ENCODE assay signal across 24 cellular contexts in the genomic region with DNA sequence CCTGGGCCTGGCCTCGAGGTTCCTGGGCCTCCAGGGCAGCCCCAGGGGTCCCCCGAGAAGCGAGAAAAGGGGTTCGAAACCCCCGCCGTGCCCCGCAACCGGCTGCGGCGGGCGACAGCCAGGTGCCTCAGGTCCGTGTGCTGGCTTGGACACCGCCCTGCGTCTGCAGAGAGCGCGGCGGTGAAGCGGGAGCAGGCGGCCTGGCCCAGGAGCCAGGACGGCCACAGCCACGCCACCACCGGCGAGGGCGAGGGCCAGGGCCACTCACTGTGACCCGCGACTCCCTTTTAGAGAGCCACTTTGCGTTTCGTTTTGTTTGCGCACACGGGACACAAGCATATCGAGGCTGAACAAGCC.
DNase-seq lines count a peak whose midpoint lies in the region; ATAC-seq, FAIRE-seq and TF ChIP-seq lines count a peak whose summit lies in the region.
"Had no signal": no experiment of that assay in that cellular context is flagged by ENCODE, and none has a peak within 500 bp of the region (broad histone marks: within the 10 kb centered on the region; RNA-seq: fewer than 3 reads in every experiment).

No MANE protein-coding gene starts in this region.

- H4K20me1 ChIP-seq in HepG2 (ENCODE audit: insufficient read depth, low read length), result no peaks in the 10 kb centered on the region

- H3K4me1 ChIP-seq in HepG2 (ENCODE audit: insufficient read depth, low read length) (no peaks in the 10 kb centered on the region), right lobe of liver (no peaks in the 10 kb centered on the region), esophagus (ENCODE audit: control insufficient read depth in 2 of 2, insufficient read depth in 2 of 2, low read length in 1 of 2) (peaks cover 2 to 12% of the 10 kb centered on the region in 2 donors), mucosa of descending colon (ENCODE audit: low read depth) (peaks cover 4% of the 10 kb centered on the region)
- H3K4me1 ChIP-seq: Peyer's patch had no signal

- H3K36me3 ChIP-seq in HepG2 (replicated peaks in 1 of 2; ENCODE audit: control insufficient read depth in 1 of 2, insufficient read depth in 2 of 2, low read length in 2 of 2) (no peaks in the 10 kb centered on the region), right lobe of liver (peaks cover 0 to 22% (median 2%) of the 10 kb centered on the region in 4 donors), esophagus (ENCODE audit: control insufficient read depth in 2 of 2, insufficient read depth in 2 of 2, low read length in 1 of 2) (no peaks in the 10 kb centered on the region), mucosa of descending colon (ENCODE audit: low read depth) (no peaks in the 10 kb centered on the region)

- no peaks in the 10 kb centered on the region for H3K9me3 ChIP-seq in HepG2 (ENCODE audit: low read length)
- no peaks in the 10 kb centered on the region for H3K9me3 ChIP-seq in right lobe of liver
- H3K9me3 ChIP-seq in esophagus (ENCODE audit: control insufficient read depth in 2 of 2, insufficient read depth in 1 of 2, low read depth in 1 of 2, low read length in 1 of 2), result no peaks in the 10 kb centered on the region
- H3K9me3 ChIP-seq in mucosa of descending colon, result no peaks in the 10 kb centered on the region
- H3K9me3 ChIP-seq: Peyer's patch had no signal

- in situ Hi-C loops in HepG2 (cut with HindIII; ENCODE audit: extremely low pct_ligation_motif_present, low pct_unique_long_range_greater_than_20kb), result no loop called here
- in situ Hi-C loops in GM13976 (cut with MboI; ENCODE audit: low sequenced_read_pairs, unreplicated experiment), result no loop called here

- DNase-seq in HepG2 (ENCODE audit: low spot score), result no peak
- DNase-seq in right lobe of liver, result no peak
- DNase-seq in mucosa of descending colon, result no peak
- DNase-seq in NCI-H1694 (lab: John Stamatoyannopoulos, UW), result no peak
- DNase-seq in mucosa of gallbladder (ENCODE audit: low spot score), result no peak
- no peak for DNase-seq in GM13976 (ENCODE audit: low spot score)
- DNase-seq in OCI-M2 (lab: John Stamatoyannopoulos, UW; ENCODE audit: unreplicated experiment), result no peak
- DNase-seq: ACHN; C1 segment of cervical spinal cord; CD8-positive, alpha-beta T cell; DMS153; GDM1; HCEC 1CT; NCI-H1105; NCI-H146; NCI-H2029 treated with DMSO at 0.1 percent for 48 hours; NCI-H226; NCI-H510A treated with DMSO at 0.1 percent for 48 hours; NCI-H82; Peyer's patch; Right ventricle myocardium superior had no signal

- no peak for TF ChIP-seq CTCF in HepG2 (CRISPR knock-in tag; IDR thresholded peaks at IDR 0.05)
- no peak for TF ChIP-seq CTCF in right lobe of liver (IDR thresholded peaks at IDR 0.05)
- no peak for TF ChIP-seq CTCF in mucosa of descending colon (IDR thresholded peaks at IDR 0.05)
- TF ChIP-seq CTCF in GM13976 (IDR thresholded peaks at IDR 0.05; ENCODE audit: borderline replicate concordance, control extremely low read depth, extremely low read depth, insufficient read depth, missing control alignments), result no peak

- no peak for FAIRE-seq in HepG2 (lab: Jason Lieb, UNC)
- FAIRE-seq: HTR-8/SVneo had no signal

- H2AFZ ChIP-seq in HepG2 (ENCODE audit: low read length), result no peak overlapping the region

- BruUV-seq in HepG2 (replicated peaks; lab: Mats Ljungman, UMichigan), result no TSS peak

- H3K27me3 ChIP-seq in HepG2 (ENCODE audit: control insufficient read depth in 1 of 2, insufficient read depth in 2 of 2, low read length in 2 of 2) (no peaks in the 10 kb centered on the region), right lobe of liver (no peaks in the 10 kb centered on the region), esophagus (ENCODE audit: control insufficient read depth in 1 of 2, insufficient read depth in 2 of 2, low read length in 2 of 2) (no peaks in the 10 kb centered on the region)
- H3K27me3 ChIP-seq: Peyer's patch had no signal

- no peak overlapping the region for H3K9ac ChIP-seq in HepG2 (ENCODE audit: insufficient read depth, low read depth, low read length)

- H3K79me2 ChIP-seq in HepG2 (ENCODE audit: insufficient read depth, low read length), result no peaks in the 10 kb centered on the region

- no peak overlapping the region for H3K4me2 ChIP-seq in HepG2 (ENCODE audit: low read depth, low read length)

- TF ChIP-seq POLR2A in HepG2 (IDR thresholded peaks at IDR 0.05; ENCODE audit: insufficient read depth in 1 of 2, low read depth in 2 of 2, low read length in 2 of 2) (no peak), right lobe of liver (IDR thresholded peaks at IDR 0.05) (no peak)

- no peak overlapping the region for H3K4me3 ChIP-seq in HepG2 (replicated peaks in 1 of 3; ENCODE audit: insufficient read depth in 1 of 3, low read depth in 2 of 3, low read length in 3 of 3)
- H3K4me3 ChIP-seq in right lobe of liver, result no peak overlapping the region
- H3K4me3 ChIP-seq in esophagus (ENCODE audit: low read depth in 1 of 2, low read length in 2 of 2), result no peak overlapping the region
- no peak overlapping the region for H3K4me3 ChIP-seq in mucosa of descending colon
- H3K4me3 ChIP-seq: Peyer's patch had no signal

- peak; percentile 21; the same call in 1 of the 3 replicates for ATAC-seq in HepG2
- ATAC-seq in right lobe of liver, result no peak
- peak; percentile 39 for ATAC-seq in mucosa of descending colon
- ATAC-seq: CD8-positive, alpha-beta T cell had no signal

- no peak for TF ChIP-seq RAD21 in HepG2 (CRISPR knock-in tag; IDR thresholded peaks at IDR 0.05)

- POLR2A ChIA-PET in HepG2 (lab: Yijun Ruan, JAX), result no interaction called here

- CTCF ChIA-PET in HepG2 (lab: Yijun Ruan, JAX; ENCODE audit: low intra/inter-chr PET ratio, low total read pairs), result no interaction called here

- WGBS in HepG2 (ENCODE audit: low lambda C conversion rate), result 92% methylated on average over 7 of the region's 31 CpGs
- no CpG with 5 or more reads among the region's 31 CpGs for WGBS in right lobe of liver (ENCODE audit: insufficient coverage, low coverage, low lambda C conversion rate, missing lambda C conversion rate)
- WGBS in esophagus, 2 donors, result 73 to 82% methylated on average over 31 of the region's 31 CpGs

- no peak for TF ChIP-seq EP300 in HepG2 (IDR thresholded peaks at IDR 0.05; ENCODE audit: low read depth in 2 of 2, low read length in 2 of 2)
- no peak for TF ChIP-seq EP300 in HepG2 (CRISPR knock-in tag; IDR thresholded peaks at IDR 0.05; ENCODE audit: borderline replicate concordance)

- intact Hi-C loops in HepG2 (cut with micrococcal nuclease; ENCODE audit: unreplicated experiment), result no loop called here
- intact Hi-C loops in right lobe of liver (cut with DNase I), result no loop called here
- intact Hi-C loops in mucosa of descending colon (cut with DNase I, micrococcal nuclease), result no loop called here

- no peak overlapping the region for H3K27ac ChIP-seq in HepG2 (ENCODE audit: extremely low read length, insufficient read depth, low read length)
- no peak overlapping the region for H3K27ac ChIP-seq in right lobe of liver
- H3K27ac ChIP-seq in esophagus (ENCODE audit: low read depth in 2 of 2, low read length in 1 of 2), result peak overlapping the region; percentile 78
- H3K27ac ChIP-seq: 22Rv1, Peyer's patch had no signal

TF ChIP-seq in HepG2, 621 proteins besides CTCF, POLR2A, EP300 and RAD21:
- peak; percentile 12 for TF ChIP-seq AGO2 (optimal IDR thresholded peaks at IDR 0.05; ENCODE audit: low read depth, low read length)
- TF ChIP-seq ZFAT (CRISPR knock-in tag; conservative IDR thresholded peaks at IDR 0.05), result no peak

Comparison
In these comparisons a context has a peak if more than half of its experiments do, and no peak if none do; other contexts are left out.
1. ATAC-seq: peak in HepG2 (single experiment) and mucosa of descending colon (single experiment); none in right lobe of liver (0 of 4).
2. H3K27ac ChIP-seq: peak in esophagus (2 of 2); none in HepG2 (single experiment) and right lobe of liver (0 of 3).